18 cellular contexts compared by ENCODE assay signal in genomic region chr12:124332068-124332672, GRCh38. TPM values are rescaled to one million over a fixed set of nuclear protein-coding genes. Genes with fewer than 3 reads are reported as not detected.
DNase-seq lines count a peak whose midpoint lies in the region; ATAC-seq, FAIRE-seq and TF ChIP-seq lines count a peak whose summit lies in the region.
"Had no signal": no experiment of that assay in that cellular context is flagged by ENCODE, and none has a peak within 500 bp of the region (broad histone marks: within the 10 kb centered on the region; RNA-seq: fewer than 3 reads in every experiment).

No MANE protein-coding gene starts in this region.

- H3K4me2 ChIP-seq in A549 (no peak overlapping the region), hepatocyte (no peak overlapping the region)
- H3K4me2 ChIP-seq: BLaER1 had no signal

- H3K27ac ChIP-seq in A549 (no peak overlapping the region), hepatocyte (no peak overlapping the region), testis (no peak overlapping the region)
- H3K27ac ChIP-seq: BLaER1, epithelial cell of prostate, uterus had no signal

- H2AFZ ChIP-seq in hepatocyte: no peak overlapping the region

- TF ChIP-seq POLR2A in A549 (IDR thresholded peaks at IDR 0.05; ENCODE audit: low read length) (no peak), erythroblast (IDR thresholded peaks at IDR 0.05; ENCODE audit: low read length) (no peak), testis (IDR thresholded peaks at IDR 0.05) (no peak)

- peak; percentile 40 to 43; a peak in 4 of 5 replicates for TF ChIP-seq RAD21 in A549 (conservative IDR thresholded peaks at IDR 0.05 in 1 of 2, IDR thresholded peaks at IDR 0.05 in 1 of 2)

- H3K27me3 ChIP-seq in hepatocyte (no peaks in the 10 kb centered on the region), testis (no peaks in the 10 kb centered on the region)
- H3K27me3 ChIP-seq: BLaER1, uterus had no signal

- H3K79me2 ChIP-seq in hepatocyte: no peaks in the 10 kb centered on the region

- TF ChIP-seq CTCF in A549 (IDR thresholded peaks at IDR 0.05) (peak; percentile 34), GM20000 (IDR thresholded peaks at IDR 0.05; ENCODE audit: extremely low read depth, missing control alignments) (peak; percentile 3), hepatocyte (IDR thresholded peaks at IDR 0.05; ENCODE audit: poor library complexity) (peak; percentile 28), testis (IDR thresholded peaks at IDR 0.05) (no peak)

- H3K4me1 ChIP-seq in A549: no peaks in the 10 kb centered on the region
- no peaks in the 10 kb centered on the region for H3K4me1 ChIP-seq in hepatocyte (ENCODE audit: insufficient read depth)
- peaks cover 10% of the 10 kb centered on the region for H3K4me1 ChIP-seq in testis
- H3K4me1 ChIP-seq: uterus had no signal

- peak; percentile 45 to 55; a peak in 5 of 6 replicates for ATAC-seq in A549
- ATAC-seq in SK-N-SH treated with all-trans-retinoic acid at 6 μM for 48 hours: peak; percentile 13; the same call in 2 of the 3 replicates

- H3K36me3 ChIP-seq in hepatocyte (replicated peaks; ENCODE audit: insufficient read depth, low read depth) (no peaks in the 10 kb centered on the region), testis (ENCODE audit: low read depth, missing control alignments) (no peaks in the 10 kb centered on the region)
- H3K36me3 ChIP-seq: uterus had no signal

- WGBS in A549 (ENCODE audit: missing lambda C conversion rate): 92% methylated on average over 12 of the region's 15 CpGs
- 93% methylated on average over 14 of the region's 15 CpGs for WGBS in hepatocyte (ENCODE audit: low lambda C conversion rate, missing lambda C conversion rate)
- WGBS in testis, 2 donors: 92 to 95% methylated on average over 4 to 15 of the region's 15 CpGs

- CTCF ChIA-PET in A549 (lab: Yijun Ruan, JAX): interaction anchor here (0.6 to 3.5 kb wide), 14 partner anchors 9 to 439 kb away, joined by 3 to 16 read pairs (median 4); no protein-coding TSS in a partner anchor

- FAIRE-seq in A549 (lab: Jason Lieb, UNC): no peak

- no peak overlapping the region for H3K4me3 ChIP-seq in A549
- no peak overlapping the region for H3K4me3 ChIP-seq in hepatocyte
- H3K4me3 ChIP-seq in testis: no peak overlapping the region
- H3K4me3 ChIP-seq: BLaER1, uterus had no signal

- TF ChIP-seq EP300 in A549 (IDR thresholded peaks at IDR 0.05): no peak

- intact Hi-C loops in testis (cut with DNase I; ENCODE audit: low total_unique reads): no loop called here

- DNase-seq in A549 (ENCODE audit: low read depth in 1 of 2, low spot score in 1 of 2): peak; percentile 50 to 56
- DNase-seq in GM20000 (ENCODE audit: low spot score): no peak
- DNase-seq in hepatocyte (ENCODE audit: low spot score): no peak
- DNase-seq in HK-2 (ENCODE audit: unreplicated experiment): no peak
- DNase-seq in erythroblast (lab: John Stamatoyannopoulos, UW): no peak
- no peak for DNase-seq in inferior parietal cortex (ENCODE audit: extremely low spot score)
- no peak for DNase-seq in testis
- DNase-seq: activated CD4-positive, alpha-beta T cell treated with anti-CD3 and anti-CD28 coated beads for 1 hour; GOT3; stimulated activated CD4-positive, alpha-beta T cell treated with anti-CD3 and anti-CD28 coated beads, Interleukin-12 subunit alpha, Interleukin-12 subunit beta, amount 100 ng/mL, for 4 hours; uterus had no signal

- no peaks in the 10 kb centered on the region for H3K9me2 ChIP-seq in hepatocyte (replicated peaks; ENCODE audit: insufficient read depth)

- POLR2A ChIA-PET in A549 (lab: Yijun Ruan, JAX): no interaction called here

- H4K20me1 ChIP-seq in hepatocyte (ENCODE audit: insufficient read depth, poor library complexity, severe bottlenecking): no peaks in the 10 kb centered on the region

- no peaks in the 10 kb centered on the region for H3K9me3 ChIP-seq in A549
- H3K9me3 ChIP-seq in hepatocyte (ENCODE audit: low read depth): no peaks in the 10 kb centered on the region
- H3K9me3 ChIP-seq in testis: no peaks in the 10 kb centered on the region
- H3K9me3 ChIP-seq: BLaER1, uterus had no signal

TF ChIP-seq in A549, 52 proteins besides CTCF, POLR2A, EP300 and RAD21:
- no peak for TF ChIP-seq KDM1A (IDR thresholded peaks at IDR 0.05; ENCODE audit: low read depth)
- no peak for TF ChIP-seq RFX5 (IDR thresholded peaks at IDR 0.05)
- no peak for TF ChIP-seq RCOR1 (IDR thresholded peaks at IDR 0.05; ENCODE audit: low read depth, low read length)
- TF ChIP-seq NPAS2 (CRISPR knock-in tag; IDR thresholded peaks at IDR 0.05; ENCODE audit: borderline replicate concordance): no peak
- no peak for TF ChIP-seq RNF2 (IDR thresholded peaks at IDR 0.05; ENCODE audit: borderline replicate concordance, low read depth)
- TF ChIP-seq MAX (IDR thresholded peaks at IDR 0.05): no peak
- no peak for TF ChIP-seq PHF8 (IDR thresholded peaks at IDR 0.05; ENCODE audit: borderline replicate concordance, low read depth)
- TF ChIP-seq SREBF2 (IDR thresholded peaks at IDR 0.05): no peak
- no peak for TF ChIP-seq TFCP2L1 (CRISPR knock-in tag; IDR thresholded peaks at IDR 0.05)
TF ChIP-seq in A549: peak in this region for 0.

TF ChIP-seq in SK-N-SH treated with all-trans-retinoic acid at 6 μM for 48 hours, 23 proteins besides CTCF, POLR2A, EP300 and RAD21:
- TF ChIP-seq ZFP3 (CRISPR knock-in tag; IDR thresholded peaks at IDR 0.05): no peak

RNA-seq across cellular contexts. Expression of gene RFLNA, which starts 37.3 kb away (rescaled TPM):
- polyA plus RNA-seq in A549 (2011; rRNA removed) (0.05 TPM in 1 of 2 replicates, not detected in the other), A549 (2017; fragmentation: RNase III; extraction: RNeasy Plus Mini Kit Qiagen cat#74134 plus additional on column Dnase treatment) (not detected in 3 replicates), hepatocyte (54.1 and 67.8 TPM in 2 replicates), testis (ENCODE audit: insufficient read depth, low read depth, low replicate concordance) (0.80 TPM)
- 0.07 and 0.12 TPM in 2 replicates for polyA plus RNA-seq in A549 (2012; cell fraction: cytosol; rRNA removed)
- 0.05 and 0.10 TPM in 2 replicates for polyA plus RNA-seq in A549 (2012; cell fraction: nucleus; rRNA removed)
- not detected in 2 replicates for polyA minus RNA-seq in A549 (2011; rRNA and poly(A)+ RNA removed)
- total RNA-seq in hepatocyte (57.8 and 62.8 TPM in 2 replicates), testis (under 1 TPM; 0.31 to 0.68 TPM)
- total RNA-seq: activated T-helper 1 cell treated with anti-CD3 and anti-CD28 coated beads, Interleukin-12 subunit alpha, Interleukin-12 subunit beta, Interleukin-2, Interleukin-4 antibody, amounts not matched to agents 30 ng/mL and 10 ng/mL and 1 ng/mL, durations not matched to agents 14 hours and 24 hours and 36 hours; natural killer cell treated with Interleukin-12 subunit alpha and Interleukin-12 subunit beta and Interleukin-15 and Interleukin-18, amount 100 ng/mL, for 72 hours; NCI-H460; SK-MEL-5 had no signal

Comparison
In these comparisons a context has a peak if more than half of its experiments do, and no peak if none do; other contexts are left out.
1. DNase-seq: peak in A549 (2 of 2); none in GM20000 (single experiment), hepatocyte (single experiment), HK-2 (single experiment), erythroblast (0 of 2), inferior parietal cortex (single experiment) and testis (single experiment).
2. CTCF ChIP-seq: peak in A549 (single experiment), GM20000 (single experiment) and hepatocyte (single experiment); none in testis (0 of 3).
3. RNA of gene RFLNA, which starts 37.3 kb away (polyA plus RNA-seq): 54.1 to 67.8 TPM in hepatocyte; 0.80 TPM in testis (single experiment) and 0.05 to 0.12 TPM in A549; every median in the first group is over 10 times any median in the second.